Comparison of ENCODE assay signal across 10 cellular contexts in the genomic region with DNA sequence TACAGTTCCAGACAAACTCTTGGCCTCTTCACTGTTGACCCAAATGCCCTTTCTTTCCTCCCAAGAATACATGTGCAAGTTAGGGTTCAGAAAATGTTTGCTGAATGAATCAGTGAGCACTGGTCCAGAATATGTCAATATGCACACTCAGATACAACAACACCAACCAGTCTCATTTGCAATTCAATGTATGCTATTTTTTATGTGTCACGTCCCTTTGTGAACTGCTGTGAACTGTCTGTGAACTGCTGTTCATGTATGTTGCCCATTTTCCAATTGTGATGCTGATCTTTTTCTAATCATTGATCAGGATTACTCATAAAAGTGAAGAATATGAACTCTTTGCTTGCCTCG. TPM values are rescaled to one million over a fixed set of nuclear protein-coding genes. Genes with fewer than 3 reads are reported as not detected.
DNase-seq lines count a peak whose midpoint lies in the region; ATAC-seq and TF ChIP-seq lines count a peak whose summit lies in the region.
"Had no signal": no experiment of that assay in that cellular context is flagged by ENCODE, and none has a peak within 500 bp of the region (broad histone marks: within the 10 kb centered on the region; RNA-seq: fewer than 3 reads in every experiment).

No MANE protein-coding gene starts in this region.

- H3K27ac Mint-ChIP-seq in activated CD8-positive, alpha-beta memory T cell treated with anti-CD3 and anti-CD28 coated beads, Interleukin-2, amount 10 ng/mL, durations not matched to agents 7 days and 5 days, result peak overlapping the region; percentile 99
- H3K27ac Mint-ChIP-seq in activated T-helper 1 cell treated with anti-CD3 and anti-CD28 coated beads, Interleukin-12 subunit alpha, Interleukin-12 subunit beta, Interleukin-2, Interleukin-4 antibody, amounts not matched to agents 30 ng/mL and 10 ng/mL and 1 ng/mL, durations not matched to agents 14 hours and 24 hours and 36 hours, result peak overlapping the region; percentile 96
- H3K27ac Mint-ChIP-seq in stimulated activated naive CD8-positive, alpha-beta T cell treated with anti-CD3 and anti-CD28 coated beads, Interleukin-15, amount 100 ng/mL, for 72 hours, result peak overlapping the region in 1 of 2 donors; percentile 83

- intact Hi-C loops in activated T-helper 1 cell treated with anti-CD3 and anti-CD28 coated beads, Interleukin-12 subunit alpha, Interleukin-12 subunit beta, Interleukin-2, Interleukin-4 antibody, amounts not matched to agents 30 ng/mL and 10 ng/mL and 1 ng/mL, durations not matched to agents 14 hours and 24 hours and 36 hours (cut with micrococcal nuclease), result loop anchor here (1.0 kb wide), 1 partner anchor 8 kb away; no protein-coding TSS in a partner anchor

- peak overlapping the region; percentile 74 for H3K4me3 Mint-ChIP-seq in activated CD8-positive, alpha-beta memory T cell treated with anti-CD3 and anti-CD28 coated beads, Interleukin-2, amount 10 ng/mL, durations not matched to agents 7 days and 5 days
- H3K4me3 Mint-ChIP-seq in activated T-helper 1 cell treated with anti-CD3 and anti-CD28 coated beads, Interleukin-12 subunit alpha, Interleukin-12 subunit beta, Interleukin-2, Interleukin-4 antibody, amounts not matched to agents 30 ng/mL and 10 ng/mL and 1 ng/mL, durations not matched to agents 14 hours and 24 hours and 36 hours, result peak overlapping the region; percentile 77
- H3K4me3 Mint-ChIP-seq in stimulated activated naive CD8-positive, alpha-beta T cell treated with anti-CD3 and anti-CD28 coated beads, Interleukin-15, amount 100 ng/mL, for 72 hours, result peak overlapping the region; percentile 71 to 82

- H3K27me3 Mint-ChIP-seq in activated CD8-positive, alpha-beta memory T cell treated with anti-CD3 and anti-CD28 coated beads, Interleukin-2, amount 10 ng/mL, durations not matched to agents 7 days and 5 days, result no peaks in the 10 kb centered on the region
- no peaks in the 10 kb centered on the region for H3K27me3 Mint-ChIP-seq in activated T-helper 1 cell treated with anti-CD3 and anti-CD28 coated beads, Interleukin-12 subunit alpha, Interleukin-12 subunit beta, Interleukin-2, Interleukin-4 antibody, amounts not matched to agents 30 ng/mL and 10 ng/mL and 1 ng/mL, durations not matched to agents 14 hours and 24 hours and 36 hours (ENCODE audit: insufficient read depth)
- no peaks in the 10 kb centered on the region for H3K27me3 Mint-ChIP-seq in stimulated activated naive CD8-positive, alpha-beta T cell treated with anti-CD3 and anti-CD28 coated beads, Interleukin-15, amount 100 ng/mL, for 72 hours

- no peaks in the 10 kb centered on the region for H3K9me3 Mint-ChIP-seq in activated CD8-positive, alpha-beta memory T cell treated with anti-CD3 and anti-CD28 coated beads, Interleukin-2, amount 10 ng/mL, durations not matched to agents 7 days and 5 days (ENCODE audit: low read depth)
- no peaks in the 10 kb centered on the region for H3K9me3 Mint-ChIP-seq in activated T-helper 1 cell treated with anti-CD3 and anti-CD28 coated beads, Interleukin-12 subunit alpha, Interleukin-12 subunit beta, Interleukin-2, Interleukin-4 antibody, amounts not matched to agents 30 ng/mL and 10 ng/mL and 1 ng/mL, durations not matched to agents 14 hours and 24 hours and 36 hours
- H3K9me3 Mint-ChIP-seq in stimulated activated naive CD8-positive, alpha-beta T cell treated with anti-CD3 and anti-CD28 coated beads, Interleukin-15, amount 100 ng/mL, for 72 hours, result no peaks in the 10 kb centered on the region

- H3K4me3 ChIP-seq in fibroblast of the aortic adventitia (ENCODE audit: low read depth, low read length), result no peak overlapping the region
- H3K4me3 ChIP-seq: SJCRH30 had no signal

- peaks cover 39% of the 10 kb centered on the region for H3K36me3 Mint-ChIP-seq in activated CD8-positive, alpha-beta memory T cell treated with anti-CD3 and anti-CD28 coated beads, Interleukin-2, amount 10 ng/mL, durations not matched to agents 7 days and 5 days
- H3K36me3 Mint-ChIP-seq in activated T-helper 1 cell treated with anti-CD3 and anti-CD28 coated beads, Interleukin-12 subunit alpha, Interleukin-12 subunit beta, Interleukin-2, Interleukin-4 antibody, amounts not matched to agents 30 ng/mL and 10 ng/mL and 1 ng/mL, durations not matched to agents 14 hours and 24 hours and 36 hours (ENCODE audit: low read depth), result peaks cover 22% of the 10 kb centered on the region

- peak; percentile 15 for ATAC-seq in activated CD8-positive, alpha-beta memory T cell treated with anti-CD3 and anti-CD28 coated beads, Interleukin-2, amount 10 ng/mL, durations not matched to agents 7 days and 5 days
- ATAC-seq in stimulated activated naive CD8-positive, alpha-beta T cell treated with anti-CD3 and anti-CD28 coated beads, Interleukin-15, amount 100 ng/mL, for 72 hours, result no peak

- CTCF ChIA-PET in activated CD8-positive, alpha-beta memory T cell treated with anti-CD3 and anti-CD28 coated beads, Interleukin-2, amount 10 ng/mL, durations not matched to agents 7 days and 5 days (lab: Charles Lee), result interaction anchor here (10.2 kb wide), 1 partner anchor 16 kb away, joined by 93 read pairs; a partner anchor contains a TSS

- TF ChIP-seq CTCF in fibroblast of the aortic adventitia (IDR thresholded peaks at IDR 0.05; ENCODE audit: insufficient read depth, low read length), result no peak

- peaks cover 96% of the 10 kb centered on the region for H3K4me1 Mint-ChIP-seq in activated CD8-positive, alpha-beta memory T cell treated with anti-CD3 and anti-CD28 coated beads, Interleukin-2, amount 10 ng/mL, durations not matched to agents 7 days and 5 days
- peaks cover 98% of the 10 kb centered on the region for H3K4me1 Mint-ChIP-seq in activated T-helper 1 cell treated with anti-CD3 and anti-CD28 coated beads, Interleukin-12 subunit alpha, Interleukin-12 subunit beta, Interleukin-2, Interleukin-4 antibody, amounts not matched to agents 30 ng/mL and 10 ng/mL and 1 ng/mL, durations not matched to agents 14 hours and 24 hours and 36 hours (ENCODE audit: low read depth)
- H3K4me1 Mint-ChIP-seq in stimulated activated naive CD8-positive, alpha-beta T cell treated with anti-CD3 and anti-CD28 coated beads, Interleukin-15, amount 100 ng/mL, for 72 hours, result peaks cover 98% of the 10 kb centered on the region

- DNase-seq in activated CD8-positive, alpha-beta memory T cell treated with anti-CD3 and anti-CD28 coated beads, Interleukin-2, amount 10 ng/mL, durations not matched to agents 7 days and 5 days, result no peak
- DNase-seq in activated CD8-positive, alpha-beta memory T cell treated with anti-CD3 and anti-CD28 coated beads, Interleukin-2, amount 50 U/mL, for 4 hours, result no peak
- no peak for DNase-seq in activated T-helper 1 cell treated with anti-CD3 and anti-CD28 coated beads, Interleukin-12 subunit alpha, Interleukin-12 subunit beta, Interleukin-2, Interleukin-4 antibody, amounts not matched to agents 30 ng/mL and 10 ng/mL and 1 ng/mL, durations not matched to agents 14 hours and 24 hours and 36 hours (ENCODE audit: low spot score)
- DNase-seq in fibroblast of the aortic adventitia (ENCODE audit: low read depth), result peak; percentile 40
- no peak for DNase-seq in stimulated activated naive CD8-positive, alpha-beta T cell treated with anti-CD3 and anti-CD28 coated beads, Interleukin-15, amount 100 ng/mL, for 72 hours
- no peak for DNase-seq in COLO829 (ENCODE audit: low spot score)
- no peak for DNase-seq in NCI-H345 treated with DMSO at 0.1 percent for 48 hours (lab: John Stamatoyannopoulos, UW; ENCODE audit: unreplicated experiment)
- DNase-seq in NCI-H446 treated with DMSO at 0.1 percent for 48 hours (lab: John Stamatoyannopoulos, UW), result no peak
- DNase-seq: NCI-H2171 treated with DMSO at 0.1 percent for 48 hours, SJCRH30 had no signal

RNA-seq across cellular contexts. Expression of a gene that starts 17.8 kb away (rescaled TPM):
- 10 to 100 TPM; 20.0 to 26.6 TPM for total RNA-seq in activated CD8-positive, alpha-beta memory T cell treated with anti-CD3 and anti-CD28 coated beads, Interleukin-2, amount 10 ng/mL, durations not matched to agents 7 days and 5 days
- total RNA-seq in activated T-helper 1 cell treated with anti-CD3 and anti-CD28 coated beads, Interleukin-12 subunit alpha, Interleukin-12 subunit beta, Interleukin-2, Interleukin-4 antibody, amounts not matched to agents 30 ng/mL and 10 ng/mL and 1 ng/mL, durations not matched to agents 14 hours and 24 hours and 36 hours, result 5.1 TPM in 2 replicates
- 1.2 and 4.2 TPM in 2 replicates for total RNA-seq in fibroblast of the aortic adventitia (ENCODE audit: low replicate concordance)
- total RNA-seq: SJCRH30 had no signal

RNA-seq across cellular contexts. Expression of a gene that starts 29.6 kb away (rescaled TPM):
- total RNA-seq in activated CD8-positive, alpha-beta memory T cell treated with anti-CD3 and anti-CD28 coated beads, Interleukin-2, amount 10 ng/mL, durations not matched to agents 7 days and 5 days, result 100 to 1,000 TPM in 1 of 2 experiments, 10 to 100 TPM in 1; 81.0 to 116 TPM
- total RNA-seq in activated T-helper 1 cell treated with anti-CD3 and anti-CD28 coated beads, Interleukin-12 subunit alpha, Interleukin-12 subunit beta, Interleukin-2, Interleukin-4 antibody, amounts not matched to agents 30 ng/mL and 10 ng/mL and 1 ng/mL, durations not matched to agents 14 hours and 24 hours and 36 hours, result 186 and 188 TPM in 2 replicates
- total RNA-seq in fibroblast of the aortic adventitia (ENCODE audit: low replicate concordance), result 36.5 and 47.8 TPM in 2 replicates
